ENCODE assay signal across 8 cellular contexts in genomic region chr22:32926600-32926999, GRCh38.
DNase-seq lines count a peak whose midpoint lies in the region; ATAC-seq, FAIRE-seq and TF ChIP-seq lines count a peak whose summit lies in the region.

No MANE protein-coding gene starts in this region.

- CTCF ChIA-PET in A549 (lab: Yijun Ruan, JAX) = interaction anchor here (1.0 to 1.1 kb wide), 2 partner anchors 31 to 59 kb away, joined by 3 to 4 read pairs; no protein-coding TSS in a partner anchor

- H3K4me3 ChIP-seq in A549 = no peak overlapping the region
- H3K4me3 ChIP-seq in SU-DHL-6 (ENCODE audit: insufficient read depth, low read length, poor library complexity, severe bottlenecking) = no peak overlapping the region

- POLR2A ChIA-PET in A549 (lab: Yijun Ruan, JAX) = no interaction called here

- DNase-seq in A549 (ENCODE audit: low read depth in 1 of 2, low spot score in 1 of 2) = peak; percentile 3 to 27
- DNase-seq in GM19238 (ENCODE audit: insufficient read length, low spot score) = peak; percentile 12
- no peak for DNase-seq in left ventricle myocardium superior
- no peak for DNase-seq in immature natural killer cell
- no peak for DNase-seq in NCI-H345 treated with DMSO at 0.1 percent for 48 hours (lab: John Stamatoyannopoulos, UW; ENCODE audit: unreplicated experiment)
- no peak for DNase-seq in effector CD8-positive, alpha-beta T cell (lab: John Stamatoyannopoulos, UW)

- no peaks in the 10 kb centered on the region for H3K79me2 ChIP-seq in SU-DHL-6 (ENCODE audit: insufficient read depth, low read length)

- no peak for TF ChIP-seq EP300 in A549 (IDR thresholded peaks at IDR 0.05)

- no peak overlapping the region for H3K4me3 Mint-ChIP-seq in immature natural killer cell

- TF ChIP-seq RAD21 in A549 (conservative IDR thresholded peaks at IDR 0.05 in 1 of 2, IDR thresholded peaks at IDR 0.05 in 1 of 2) = 0 out of 5 replicates have a peak, but pooled peaks have one; percentile 8 to 18

- no peak for FAIRE-seq in A549 (lab: Jason Lieb, UNC)

- ATAC-seq in A549 (peak in 1 of 2 experiments; percentile 55; a peak in 2 of 6 replicates), left ventricle myocardium superior (peak; percentile 57), HG03159 (IDR thresholded peaks at IDR 0.05; ENCODE audit: unreplicated experiment) (no peak)

- H3K4me1 Mint-ChIP-seq in immature natural killer cell = no peaks in the 10 kb centered on the region

- H3K9me3 ChIP-seq in A549 = no peaks in the 10 kb centered on the region
- no peaks in the 10 kb centered on the region for H3K9me3 ChIP-seq in SU-DHL-6 (ENCODE audit: insufficient read depth, low read length)

- H3K9ac ChIP-seq in SU-DHL-6 (ENCODE audit: low read length) = no peak overlapping the region

- intact Hi-C loops in left ventricle myocardium superior (cut with micrococcal nuclease) = loop anchor here (10.0 kb wide), 1 partner anchor 58 kb away; no protein-coding TSS in a partner anchor

- WGBS in A549 (ENCODE audit: missing lambda C conversion rate) = 0% methylated on average over 1 of the region's 1 CpG

- no peaks in the 10 kb centered on the region for H3K4me1 ChIP-seq in A549

- no peaks in the 10 kb centered on the region for H3F3A ChIP-seq in SU-DHL-6 (ENCODE audit: insufficient read depth)

- H3K4me2 ChIP-seq in A549 = no peak overlapping the region
- no peak overlapping the region for H3K4me2 ChIP-seq in SU-DHL-6 (ENCODE audit: low read depth, low read length, poor library complexity, severe bottlenecking)

- no peak overlapping the region for H3K27ac Mint-ChIP-seq in immature natural killer cell

- no peaks in the 10 kb centered on the region for H3K9me2 ChIP-seq in SU-DHL-6 (replicated peaks; ENCODE audit: insufficient read depth, low read length)

- H3K27ac ChIP-seq in A549 = no peak overlapping the region
- H3K27ac ChIP-seq in SU-DHL-6 (ENCODE audit: low read depth, low read length) = no peak overlapping the region

- H3K9me3 Mint-ChIP-seq in immature natural killer cell = no peaks in the 10 kb centered on the region

- H4K20me1 ChIP-seq in SU-DHL-6 (ENCODE audit: low read depth, low read length) = no peaks in the 10 kb centered on the region

- no peak for TF ChIP-seq POLR2A in A549 (IDR thresholded peaks at IDR 0.05; ENCODE audit: low read length)

- H3K27me3 Mint-ChIP-seq in immature natural killer cell (ENCODE audit: low read depth in 3 of 3) = peaks cover 2 to 12% (median 4%) of the 10 kb centered on the region in 3 donors

- TF ChIP-seq CTCF in A549 (IDR thresholded peaks at IDR 0.05) (peak; percentile 31; the same call in 2 of the 3 replicates), SU-DHL-6 (IDR thresholded peaks at IDR 0.05; ENCODE audit: insufficient read depth, low read length, poor library complexity, severe bottlenecking) (peak; percentile 53)

- no peaks in the 10 kb centered on the region for H3K36me3 Mint-ChIP-seq in immature natural killer cell

- H2AFZ ChIP-seq in SU-DHL-6 (ENCODE audit: low read depth, low read length, severe bottlenecking) = no peak overlapping the region

- H3K36me3 ChIP-seq in SU-DHL-6 (ENCODE audit: low read length) = no peaks in the 10 kb centered on the region

- no peaks in the 10 kb centered on the region for H3K27me3 ChIP-seq in SU-DHL-6 (ENCODE audit: low read length)

TF ChIP-seq in A549, 52 proteins besides CTCF, POLR2A, EP300 and RAD21:
- 0 out of 3 replicates have a peak, but pooled peaks have one; percentile 23 for TF ChIP-seq SMC3 (IDR thresholded peaks at IDR 0.05)
- no peak for TF ChIP-seq TP53 (CRISPR knock-in tag; IDR thresholded peaks at IDR 0.05)

Comparison
In these comparisons a context has a peak if more than half of its experiments do, and no peak if none do; other contexts are left out.
1. DNase-seq: peak in A549 (2 of 2) and GM19238 (single experiment); none in left ventricle myocardium superior (single experiment), immature natural killer cell (0 of 3), NCI-H345 treated with DMSO at 0.1 percent for 48 hours (single experiment) and effector CD8-positive, alpha-beta T cell (single experiment).